In genomic region chr14:90319634-90320541, GRCh38 we compare ENCODE assay signal across 16 cellular contexts.
"Had no signal": no experiment of that assay in that cellular context is flagged by ENCODE, and none has a peak within 500 bp of the region (broad histone marks: within the 10 kb centered on the region; RNA-seq: fewer than 3 reads in every experiment).

No MANE protein-coding gene starts in this region.

- FAIRE-seq: frontal cortex, TTC549 had no signal

- H3K9me3 ChIP-seq: suprapubic skin had no signal

- H3K27ac ChIP-seq: epithelial cell of prostate, suprapubic skin had no signal

- H3K4me3 ChIP-seq: suprapubic skin had no signal

- H3K27me3 Mint-ChIP-seq: activated B cell treated with CpG ODN at 0.5 μM for 24 hours; activated naive CD8-positive, alpha-beta T cell treated with anti-CD3 and anti-CD28 coated beads, Interleukin-2, amount 10 ng/mL, durations not matched to agents 7 days and 5 days; natural killer cell treated with Interleukin-12 subunit alpha and Interleukin-12 subunit beta and Interleukin-15 and Interleukin-18, amount 100 ng/mL, for 72 hours had no signal

- H3K27me3 ChIP-seq: suprapubic skin had no signal

- H3K4me3 Mint-ChIP-seq: activated B cell treated with CpG ODN at 0.5 μM for 24 hours; activated naive CD8-positive, alpha-beta T cell treated with anti-CD3 and anti-CD28 coated beads, Interleukin-2, amount 10 ng/mL, durations not matched to agents 7 days and 5 days; natural killer cell treated with Interleukin-12 subunit alpha and Interleukin-12 subunit beta and Interleukin-15 and Interleukin-18, amount 100 ng/mL, for 72 hours had no signal

- H3K4me1 ChIP-seq: suprapubic skin had no signal

- H3K9me3 Mint-ChIP-seq: activated B cell treated with CpG ODN at 0.5 μM for 24 hours; natural killer cell treated with Interleukin-12 subunit alpha and Interleukin-12 subunit beta and Interleukin-15 and Interleukin-18, amount 100 ng/mL, for 72 hours had no signal

- DNase-seq: activated B cell treated with CpG ODN at 0.5 μM for 24 hours; activated naive CD8-positive, alpha-beta T cell treated with anti-CD3 and anti-CD28 coated beads, Interleukin-2, amount 10 ng/mL, durations not matched to agents 7 days and 5 days; anterior cingulate cortex; cortex of kidney; effector memory CD4-positive, alpha-beta T cell; head of caudate nucleus; kidney glomerular epithelial cell; mesenchymal stem cell; stimulated activated CD4-positive, alpha-beta T cell treated with anti-CD3 and anti-CD28 coated beads, Interleukin-4, amount 100 ng/mL, for 1 hour; stimulated activated naive CD4-positive, alpha-beta T cell; SW 1271 had no signal

- ATAC-seq: natural killer cell treated with Interleukin-12 subunit alpha and Interleukin-12 subunit beta and Interleukin-15 and Interleukin-18, amount 100 ng/mL, for 72 hours had no signal
